In genomic region chr3:46977811-46978195, GRCh38 we compare ENCODE assay signal across 10 cellular contexts. TPM values are rescaled to one million over a fixed set of nuclear protein-coding genes. Genes with fewer than 3 reads are reported as not detected.
DNase-seq lines count a peak whose midpoint lies in the region; ATAC-seq, FAIRE-seq and TF ChIP-seq lines count a peak whose summit lies in the region.
"Had no signal": no experiment of that assay in that cellular context is flagged by ENCODE, and none has a peak within 500 bp of the region (broad histone marks: within the 10 kb centered on the region; RNA-seq: fewer than 3 reads in every experiment).

No MANE protein-coding gene starts in this region.

- BruUV-seq in HCT116 (replicated peaks; lab: Mats Ljungman, UMichigan) = no TSS peak

- H3K4me1 ChIP-seq in HCT116 (ENCODE audit: control insufficient read depth in 1 of 2, insufficient read depth in 2 of 2, low read length in 2 of 2) (peaks cover 26 to 58% of the 10 kb centered on the region in 2 experiments), small intestine (ENCODE audit: control insufficient read depth in 2 of 2, insufficient read depth in 1 of 2, low read depth in 1 of 2, low read length in 1 of 2) (peaks cover 2 to 14% of the 10 kb centered on the region in 2 donors)

- H3K79me2 ChIP-seq in HCT116 (ENCODE audit: insufficient read depth, low read length) = peaks cover 63% of the 10 kb centered on the region

- H4K20me1 ChIP-seq in HCT116 (ENCODE audit: insufficient read depth) = peaks cover 14% of the 10 kb centered on the region; the same call in 1 of the 2 replicates

- H3K27ac ChIP-seq in HCT116 (ENCODE audit: low read depth, low read length) = peak overlapping the region; percentile 77
- peak overlapping the region; percentile 91; the same call in 1 of the 2 replicates for H3K27ac ChIP-seq in VCaP
- H3K27ac ChIP-seq in small intestine (ENCODE audit: low read depth in 1 of 2, low read length in 1 of 2) = peak overlapping the region; percentile 7 to 25

- RAD21 ChIA-PET in HCT116 (lab: Charles Lee; ENCODE audit: low non-redundant PET in 1 of 2, low total read pairs in 2 of 2, uncharacterized antibody in 2 of 2, unreplicated experiment in 2 of 2) = interaction anchor here in 1 of 2 experiments (0.5 kb wide), 1 partner anchor 186 kb away, joined by 4 read pairs; the partner anchor contains the start of gene SETD2

- WGBS in small intestine, 3 donors = 95 to 98% (median 98%) methylated on average over 5 of the region's 5 CpGs

- POLR2A ChIA-PET in HCT116 (lab: Charles Lee) = no interaction called here

- H3K4me2 ChIP-seq in HCT116 (ENCODE audit: low read length) = peak overlapping the region; percentile 76

- no peaks in the 10 kb centered on the region for H3K9me2 ChIP-seq in HCT116 (ENCODE audit: insufficient read depth)

- DNase-seq in HCT116 (ENCODE audit: low read depth, low spot score) (no peak), cardiac septum (ENCODE audit: low spot score) (peak; percentile 38), small intestine (no peak)
- DNase-seq in effector CD4-positive, alpha-beta T cell = no peak
- no peak for DNase-seq in stimulated activated CD4-positive, alpha-beta T cell treated with anti-CD3 and anti-CD28 coated beads, Interleukin-4, amount 100 ng/mL, for 24 hours
- DNase-seq: MV-4-11, retina had no signal

- CTCF ChIA-PET in HCT116 (lab: Charles Lee) = no interaction called here

- intact Hi-C loops in HCT116 (cut with micrococcal nuclease) = loop anchor here (5.0 kb wide), 1 partner anchor 41 kb away; no protein-coding TSS in a partner anchor
- intact Hi-C loops in cardiac septum (cut with DNase I) = loop anchor here (2.0 to 10.0 kb wide), 3 partner anchors 29 to 187 kb away; partner anchors contain the start of gene SETD2

- no peak for ATAC-seq in HCT116
- no peak for ATAC-seq in GM18861 (IDR thresholded peaks at IDR 0.05; ENCODE audit: unreplicated experiment)

- no peak for TF ChIP-seq RAD21 in HCT116 (IDR thresholded peaks at IDR 0.05; ENCODE audit: low read depth)

- H3K27me3 ChIP-seq in HCT116 (ENCODE audit: insufficient read depth, low read length) = no peaks in the 10 kb centered on the region
- no peaks in the 10 kb centered on the region for H3K27me3 ChIP-seq in small intestine (ENCODE audit: control insufficient read depth in 2 of 2, insufficient read depth in 2 of 2, low read length in 2 of 2)

- H3K4me3 ChIP-seq in HCT116 (replicated peaks in 1 of 2; ENCODE audit: low read depth in 1 of 2, low read length in 2 of 2) (peak overlapping the region; percentile 31 to 74), small intestine (ENCODE audit: low read depth in 1 of 2, low read length in 2 of 2) (no peak overlapping the region)

- H2AFZ ChIP-seq in HCT116 (ENCODE audit: low read depth, low read length, poor library complexity, severe bottlenecking) = no peak overlapping the region

- FAIRE-seq in small intestine (lab: Jason Lieb, UNC) = no peak
- FAIRE-seq: G401.6 had no signal

- H3K9ac ChIP-seq in HCT116 (ENCODE audit: low read length) = peak overlapping the region; percentile 78

- H3K36me3 ChIP-seq in HCT116 (ENCODE audit: control insufficient read depth in 1 of 2, insufficient read depth in 2 of 2, low read length in 2 of 2) (peaks cover 0 to 9% of the 10 kb centered on the region in 2 experiments; a peak in 1 of 4 replicates), small intestine (ENCODE audit: control insufficient read depth in 2 of 2, insufficient read depth in 2 of 2, low read length in 2 of 2) (peaks cover 0 to 4% of the 10 kb centered on the region in 2 donors)

- no peak for TF ChIP-seq CTCF in HCT116 (IDR thresholded peaks at IDR 0.05 in 2 of 3, conservative IDR thresholded peaks at IDR 0.05 in 1 of 3; ENCODE audit: borderline replicate concordance in 1 of 3, insufficient read depth in 1 of 3, low read depth in 2 of 3, low read length in 2 of 3)
- TF ChIP-seq CTCF in VCaP (conservative IDR thresholded peaks at IDR 0.05) = no peak

- TF ChIP-seq POLR2A in HCT116 (IDR thresholded peaks at IDR 0.05; ENCODE audit: borderline replicate concordance, extremely low read depth, insufficient read depth, insufficient read length) = no peak

- H3K9me3 ChIP-seq in HCT116 (ENCODE audit: control insufficient read depth in 1 of 2, insufficient read depth in 1 of 2, low read depth in 1 of 2, low read length in 2 of 2) (no peaks in the 10 kb centered on the region), small intestine (ENCODE audit: control insufficient read depth, low read depth) (no peaks in the 10 kb centered on the region)

TF ChIP-seq in HCT116, 20 proteins besides CTCF, POLR2A, EP300 and RAD21:
- TF ChIP-seq YY1 (IDR thresholded peaks at IDR 0.05; ENCODE audit: extremely low read depth, insufficient replicate concordance, low read depth, low read length) (no peak), SIN3A (IDR thresholded peaks at IDR 0.05; ENCODE audit: low read depth) (no peak), SRF (IDR thresholded peaks at IDR 0.05; ENCODE audit: low read depth) (no peak), TCF7L2 (IDR thresholded peaks at IDR 0.05; ENCODE audit: borderline replicate concordance, extremely low read depth, insufficient read depth, insufficient read length) (no peak), ZBTB33 (IDR thresholded peaks at IDR 0.05; ENCODE audit: extremely low read depth, insufficient replicate concordance, low read length) (no peak), ELF1 (IDR thresholded peaks at IDR 0.05; ENCODE audit: borderline replicate concordance, low read depth) (no peak), JUND (IDR thresholded peaks at IDR 0.05) (no peak), ZFX (IDR thresholded peaks at IDR 0.05) (no peak), ATF3 (IDR thresholded peaks at IDR 0.05) (no peak), REST (IDR thresholded peaks at IDR 0.05; ENCODE audit: low read depth) (no peak), CBX3 (IDR thresholded peaks at IDR 0.05; ENCODE audit: low read depth) (no peak), FOSL1 (IDR thresholded peaks at IDR 0.05; ENCODE audit: low read depth) (no peak), ZNF274 (IDR thresholded peaks at IDR 0.05; ENCODE audit: low read depth, low read length) (no peak), EGR1 (IDR thresholded peaks at IDR 0.05; ENCODE audit: low read depth) (no peak)

RNA-seq across cellular contexts. Expression of gene CCDC12, which starts 1.3 kb away (rescaled TPM):
- total RNA-seq in HCT116 (2021; ENCODE audit: unreplicated experiment) (46.5 TPM), cardiac septum (35.6 TPM)
- polyA plus RNA-seq in HCT116 (2012) = 53.5 and 55.3 TPM in 2 replicates
- 10 to 100 TPM; 73.3 to 84.5 (median 78.6) TPM for polyA plus RNA-seq in small intestine

RNA-seq across cellular contexts. Expression of gene NBEAL2, which starts 1.7 kb away (rescaled TPM):
- total RNA-seq in HCT116 (2021; ENCODE audit: unreplicated experiment) (72.9 TPM), cardiac septum (14.2 TPM)
- polyA plus RNA-seq in HCT116 (2012) = 55.2 and 61.9 TPM in 2 replicates
- polyA plus RNA-seq in small intestine = 10 to 100 TPM; 32.7 to 55.9 (median 50.5) TPM

Comparison
In these comparisons a context has a peak if more than half of its experiments do, and no peak if none do; other contexts are left out.
1. H3K27ac ChIP-seq: peak in every context shown above with its lines; median percentile 91 in VCaP; 77 in HCT116; 16 in small intestine.
2. H3K4me3 ChIP-seq: peak in HCT116 (2 of 2); none in small intestine (0 of 2).